Comparison of ENCODE assay signal across 8 cellular contexts in the genomic region with DNA sequence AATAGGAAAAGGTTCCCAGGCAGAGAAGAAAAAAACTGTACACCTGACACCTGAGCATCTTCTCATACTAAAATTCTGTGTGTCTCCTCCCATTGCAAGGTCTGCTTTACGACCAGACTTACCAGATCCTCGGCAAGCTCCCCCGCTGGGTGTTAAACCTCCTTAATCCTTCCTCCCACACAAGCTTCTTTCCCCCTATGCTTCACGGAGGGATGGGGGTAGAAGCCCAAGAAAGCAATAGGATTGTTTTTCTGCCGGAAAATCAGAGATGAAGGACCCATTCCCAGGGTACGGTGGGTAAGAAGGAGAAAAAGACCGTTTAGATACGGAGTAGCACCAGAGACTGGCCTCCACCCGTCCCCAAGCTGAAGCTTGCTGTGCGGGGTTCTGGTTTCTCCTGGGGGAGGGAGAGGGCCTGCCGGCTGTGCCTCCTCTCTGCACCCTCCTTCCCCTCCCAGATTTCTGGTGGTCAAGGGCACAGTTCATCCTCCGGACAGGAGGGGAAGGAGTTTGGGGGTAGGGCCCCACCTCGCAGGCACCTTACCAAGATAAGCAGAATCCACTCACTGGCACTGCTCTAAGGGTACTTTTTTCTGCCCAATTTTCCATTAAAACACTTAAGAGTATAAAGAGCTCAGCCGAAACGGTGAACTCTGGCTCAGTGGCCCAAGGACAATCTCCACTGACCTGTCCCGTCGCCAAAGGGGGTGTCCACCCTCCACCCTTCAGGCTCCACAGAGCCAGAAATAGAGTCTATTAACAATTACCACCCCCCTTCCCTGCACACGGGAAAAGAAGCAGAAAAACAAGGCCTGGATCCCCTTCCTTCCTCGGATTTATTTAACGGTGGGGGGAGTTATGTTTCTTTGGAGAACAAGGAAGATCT. TPM values are rescaled to one million over a fixed set of nuclear protein-coding genes. Genes with fewer than 3 reads are reported as not detected.
DNase-seq lines count a peak whose midpoint lies in the region; ATAC-seq and TF ChIP-seq lines count a peak whose summit lies in the region.

No MANE protein-coding gene starts in this region.

- intact Hi-C loops in CD14-positive monocyte (cut with micrococcal nuclease) (loop anchor here (2.0 to 10.0 kb wide), 4 partner anchors 23 to 179 kb away; a partner anchor contains a TSS), lower lobe of right lung (cut with DNase I) (no loop called here)

- H3K4me3 Mint-ChIP-seq in CD14-positive monocyte (peak overlapping the region; percentile 97 to 98), T-cell (peak overlapping the region; percentile 89 to 99 (median 89))

- CTCF ChIA-PET in T-cell (lab: Charles Lee): interaction anchor here (0.5 to 1.2 kb wide), 3 partner anchors 39 to 601 kb away, joined by 3 to 4 read pairs (median 3); no protein-coding TSS in a partner anchor

- TF ChIP-seq EP300 in suprapubic skin (IDR thresholded peaks at IDR 0.05): no peak

- H3K9me3 Mint-ChIP-seq in CD14-positive monocyte: no peaks in the 10 kb centered on the region
- H3K9me3 Mint-ChIP-seq in T-cell: no peaks in the 10 kb centered on the region

- H3K9me3 ChIP-seq in lower lobe of right lung (no peaks in the 10 kb centered on the region), suprapubic skin (no peaks in the 10 kb centered on the region)

- H3K27me3 ChIP-seq in lower lobe of right lung (ENCODE audit: low read depth): no peaks in the 10 kb centered on the region
- H3K27me3 ChIP-seq in suprapubic skin: no peaks in the 10 kb centered on the region

- H3K36me3 ChIP-seq in lower lobe of right lung (peaks cover 25% of the 10 kb centered on the region), suprapubic skin (peaks cover 7% of the 10 kb centered on the region)

- H3K4me1 Mint-ChIP-seq in CD14-positive monocyte: peaks cover 32% of the 10 kb centered on the region
- peaks cover 25 to 41% (median 29%) of the 10 kb centered on the region in 3 donors for H3K4me1 Mint-ChIP-seq in T-cell

- peak overlapping the region; percentile 90 for H3K4me3 ChIP-seq in lower lobe of right lung
- H3K4me3 ChIP-seq in suprapubic skin: peak overlapping the region; percentile 90

- H3K27ac Mint-ChIP-seq in CD14-positive monocyte (peak overlapping the region; percentile 79 to 99 (median 92)), T-cell (peak overlapping the region; percentile 93 to 96)

- no peak for TF ChIP-seq POLR2A in suprapubic skin (IDR thresholded peaks at IDR 0.05)

- TF ChIP-seq CTCF in CD14-positive monocyte (IDR thresholded peaks at IDR 0.05): no peak
- no peak for TF ChIP-seq CTCF in lower lobe of right lung (IDR thresholded peaks at IDR 0.05)
- no peak for TF ChIP-seq CTCF in suprapubic skin (IDR thresholded peaks at IDR 0.05)

- peak overlapping the region; percentile 98 for H3K27ac ChIP-seq in lower lobe of right lung
- H3K27ac ChIP-seq in suprapubic skin: peak overlapping the region; percentile 98

- H3K27me3 Mint-ChIP-seq in CD14-positive monocyte (ENCODE audit: low read depth in 3 of 3) (peaks cover 0 to 2% (median 1%) of the 10 kb centered on the region in 3 donors), T-cell (no peaks in the 10 kb centered on the region)

- POLR2A ChIA-PET in T-cell (lab: Charles Lee): interaction anchor here (0.6 to 2.6 kb wide), 5 partner anchors 23 to 553 kb away, joined by 3 to 25 read pairs (median 5); a partner anchor contains a TSS

- peaks cover 5 to 17% of the 10 kb centered on the region in 2 donors for H3K36me3 Mint-ChIP-seq in CD14-positive monocyte
- no peaks in the 10 kb centered on the region for H3K36me3 Mint-ChIP-seq in T-cell

- peaks cover 20% of the 10 kb centered on the region for H3K4me1 ChIP-seq in lower lobe of right lung
- H3K4me1 ChIP-seq in suprapubic skin: peaks cover 39% of the 10 kb centered on the region

- no peak for ATAC-seq in T-cell (replicated peaks in 1 of 4)
- ATAC-seq in lower lobe of right lung: no peak
- no peak for ATAC-seq in HG03139 (IDR thresholded peaks at IDR 0.05; ENCODE audit: unreplicated experiment)

- DNase-seq in CD14-positive monocyte (ENCODE audit: low spot score) (no peak), HK-2 (ENCODE audit: unreplicated experiment) (peak; percentile 16), T-cell (peak in 15 of 34 experiments; percentile 5 to 42 (median 19)), cerebellar cortex (ENCODE audit: low spot score) (peak; percentile 62), lower lobe of right lung (peak; percentile 50), suprapubic skin (ENCODE audit: low spot score in 2 of 2) (no peak), NCI-H1436 (lab: John Stamatoyannopoulos, UW) (no peak)

- 1% methylated on average over 20 of the region's 20 CpGs for WGBS in suprapubic skin

RNA-seq across cellular contexts. Expression of a gene that starts 1.2 kb away (rescaled TPM):
- polyA plus RNA-seq in CD14-positive monocyte: 10 to 100 TPM in 1 of 2 donors, 1 to 10 TPM in 1; 7.0 to 11.5 TPM
- 10 to 100 TPM; 22.2 to 48.6 (median 37.9) TPM for total RNA-seq in T-cell
- 49.0 TPM for total RNA-seq in lower lobe of right lung
- 10 to 100 TPM; 39.7 to 62.1 (median 58.4) TPM for total RNA-seq in suprapubic skin

RNA-seq across cellular contexts. Expression of a gene that starts 23.1 kb away (rescaled TPM):
- polyA plus RNA-seq in CD14-positive monocyte: 10 to 100 TPM; 22.0 to 26.3 TPM
- total RNA-seq in T-cell (10 to 100 TPM; 29.0 to 45.9 (median 38.0) TPM), lower lobe of right lung (31.1 TPM), suprapubic skin (10 to 100 TPM; 26.7 to 47.1 (median 36.9) TPM)

RNA-seq across cellular contexts. Expression of a gene that starts 23.5 kb away (rescaled TPM):
- 10 to 100 TPM; 64.2 to 75.8 TPM for polyA plus RNA-seq in CD14-positive monocyte
- total RNA-seq in T-cell (10 to 100 TPM; 72.0 to 82.2 (median 77.0) TPM), lower lobe of right lung (77.7 TPM), suprapubic skin (10 to 100 TPM; 67.4 to 81.9 (median 75.9) TPM)

Comparison
In these comparisons a context has a peak if more than half of its experiments do, and no peak if none do; other contexts are left out.
1. DNase-seq: peak in HK-2 (single experiment), cerebellar cortex (single experiment) and lower lobe of right lung (single experiment); none in CD14-positive monocyte (single experiment), suprapubic skin (0 of 2) and NCI-H1436 (single experiment).